Comparison of ENCODE assay signal across 35 cellular contexts in genomic region chr2:192373754-192374153, GRCh38.
"Had no signal": no experiment of that assay in that cellular context is flagged by ENCODE, and none has a peak within 500 bp of the region (broad histone marks: within the 10 kb centered on the region; RNA-seq: fewer than 3 reads in every experiment).

No MANE protein-coding gene starts in this region.

- H3K27ac ChIP-seq: ascending aorta, breast epithelium, VCaP had no signal

- H3K4me1 Mint-ChIP-seq: activated B cell treated with CpG ODN at 0.5 μM for 24 hours; activated CD4-positive, alpha-beta T cell treated with anti-CD3 and anti-CD28 coated beads, Interleukin-2, amount 10 ng/mL, durations not matched to agents 24 days and 14 days; activated naive CD4-positive, alpha-beta T cell treated with anti-CD3 and anti-CD28 coated beads, Interleukin-2, amount 10 ng/mL, durations not matched to agents 7 days and 5 days; activated naive CD4-positive, alpha-beta T cell treated with anti-CD3 and anti-CD28 coated beads, Interleukin-2, amount 50 U/mL, for 24 hours; activated naive CD8-positive, alpha-beta T cell treated with anti-CD3 and anti-CD28 coated beads, Interleukin-2, amount 10 ng/mL, durations not matched to agents 7 days and 5 days; activated naive CD8-positive, alpha-beta T cell treated with anti-CD3 and anti-CD28 coated beads, Interleukin-2, amount 50 U/mL, for 24 hours had no signal

- H3K36me3 Mint-ChIP-seq: activated CD4-positive, alpha-beta memory T cell treated with anti-CD3 and anti-CD28 coated beads for 36 hours; activated naive CD4-positive, alpha-beta T cell treated with anti-CD3 and anti-CD28 coated beads, Interleukin-2, amount 10 ng/mL, durations not matched to agents 7 days and 5 days; activated naive CD4-positive, alpha-beta T cell treated with anti-CD3 and anti-CD28 coated beads, Interleukin-2, amount 50 U/mL, for 24 hours; activated naive CD8-positive, alpha-beta T cell; activated naive CD8-positive, alpha-beta T cell treated with anti-CD3 and anti-CD28 coated beads, Interleukin-2, amount 10 ng/mL, durations not matched to agents 7 days and 5 days; brain had no signal

- H3K27ac Mint-ChIP-seq: activated B cell treated with CpG ODN at 0.5 μM for 24 hours; activated CD4-positive, alpha-beta memory T cell treated with anti-CD3 and anti-CD28 coated beads for 36 hours; activated CD4-positive, alpha-beta T cell treated with anti-CD3 and anti-CD28 coated beads, Interleukin-2, amount 10 ng/mL, durations not matched to agents 24 days and 14 days; activated CD8-positive, alpha-beta T cell treated with anti-CD3 and anti-CD28 coated beads for 36 hours; activated naive CD4-positive, alpha-beta T cell treated with anti-CD3 and anti-CD28 coated beads, Interleukin-2, amount 10 ng/mL, durations not matched to agents 7 days and 5 days; activated naive CD4-positive, alpha-beta T cell treated with anti-CD3 and anti-CD28 coated beads, Interleukin-2, amount 50 U/mL, for 24 hours; activated naive CD8-positive, alpha-beta T cell; activated naive CD8-positive, alpha-beta T cell treated with anti-CD3 and anti-CD28 coated beads, Interleukin-2, amount 10 ng/mL, durations not matched to agents 7 days and 5 days; activated naive CD8-positive, alpha-beta T cell treated with anti-CD3 and anti-CD28 coated beads, Interleukin-2, amount 50 U/mL, for 24 hours; activated T-cell treated with anti-CD3 and anti-CD28 coated beads, Interleukin-2, amount 50 U/mL, for 72 hours; activated T-helper 1 cell treated with anti-CD3 and anti-CD28 coated beads, Interleukin-12 subunit alpha, Interleukin-12 subunit beta, Interleukin-2, Interleukin-4 antibody, amounts not matched to agents 30 ng/mL and 10 ng/mL and 1 ng/mL, durations not matched to agents 14 hours and 24 hours and 36 hours; activated T-helper 17 cell treated with anti-CD3 and anti-CD28 coated beads, Interleukin-2, amount 50 U/mL, for 72 hours; brain; T-helper 1 cell treated with Interleukin-12 subunit alpha and Interleukin-12 subunit beta and Interleukin-4 antibody, amounts not matched to agents 30 μg/mL and 1 μg/mL, for 36 hours; T-helper 2 cell treated with Interferon-gamma antibody and Interleukin-4, amounts not matched to agents 5 μg/mL and 100 μg/mL, for 36 hours had no signal

- H3K9me3 ChIP-seq: ascending aorta, breast epithelium had no signal

- H3K9me3 Mint-ChIP-seq: activated B cell treated with CpG ODN at 0.5 μM for 24 hours; activated CD4-positive, alpha-beta memory T cell treated with anti-CD3 and anti-CD28 coated beads for 36 hours; activated CD4-positive, alpha-beta T cell treated with anti-CD3 and anti-CD28 coated beads, Interleukin-2, amount 10 ng/mL, durations not matched to agents 24 days and 14 days; activated CD8-positive, alpha-beta T cell treated with anti-CD3 and anti-CD28 coated beads for 36 hours; activated naive CD4-positive, alpha-beta T cell treated with anti-CD3 and anti-CD28 coated beads, Interleukin-2, amount 10 ng/mL, durations not matched to agents 7 days and 5 days; activated naive CD4-positive, alpha-beta T cell treated with anti-CD3 and anti-CD28 coated beads, Interleukin-2, amount 50 U/mL, for 24 hours; activated naive CD8-positive, alpha-beta T cell treated with anti-CD3 and anti-CD28 coated beads, Interleukin-2, amount 10 ng/mL, durations not matched to agents 7 days and 5 days; activated naive CD8-positive, alpha-beta T cell treated with anti-CD3 and anti-CD28 coated beads, Interleukin-2, amount 50 U/mL, for 24 hours; activated T-cell treated with anti-CD3 and anti-CD28 coated beads, Interleukin-2, amount 50 U/mL, for 4 hours; activated T-helper 1 cell treated with anti-CD3 and anti-CD28 coated beads, Interleukin-12 subunit alpha, Interleukin-12 subunit beta, Interleukin-2, Interleukin-4 antibody, amounts not matched to agents 30 ng/mL and 10 ng/mL and 1 ng/mL, durations not matched to agents 14 hours and 24 hours and 36 hours; T-helper 1 cell treated with Interleukin-12 subunit alpha and Interleukin-12 subunit beta and Interleukin-4 antibody, amounts not matched to agents 30 μg/mL and 1 μg/mL, for 36 hours; T-helper 2 cell treated with Interferon-gamma antibody and Interleukin-4, amounts not matched to agents 5 μg/mL and 100 μg/mL, for 36 hours had no signal

- H3K4me3 ChIP-seq: ascending aorta, breast epithelium had no signal

- H3K36me3 ChIP-seq: ascending aorta, breast epithelium had no signal

- H3K27me3 ChIP-seq: ascending aorta, breast epithelium had no signal

- DNase-seq: activated B cell treated with CpG ODN at 0.5 μM for 24 hours; activated CD4-positive, alpha-beta memory T cell treated with anti-CD3 and anti-CD28 coated beads for 36 hours; activated CD4-positive, alpha-beta T cell treated with anti-CD3 and anti-CD28 coated beads for 4 hours; activated CD4-positive, alpha-beta T cell treated with anti-CD3 and anti-CD28 coated beads, Interleukin-2, amount 10 ng/mL, durations not matched to agents 24 days and 14 days; activated CD4-positive, alpha-beta T cell treated with anti-CD3 and anti-CD28 coated beads, Interleukin-2, amount 50 U/mL, for 1 hour; activated CD4-positive, alpha-beta T cell treated with anti-CD3 and anti-CD28 coated beads, Interleukin-2, amount 50 U/mL, for 4 hours; activated CD4-positive, CD25-positive, alpha-beta regulatory T cell treated with anti-CD3 and anti-CD28 coated beads, Interleukin-2, amount 50 U/mL, for 72 hours; activated CD8-positive, alpha-beta memory T cell treated with anti-CD3 and anti-CD28 coated beads, Interleukin-2, amount 50 U/mL, for 4 hours; activated CD8-positive, alpha-beta T cell treated with anti-CD3 and anti-CD28 coated beads for 36 hours; activated effector memory CD4-positive, alpha-beta T cell treated with Interleukin-2 at 50 U/mL for 16 hours; activated gamma-delta T cell; activated naive CD4-positive, alpha-beta T cell treated with anti-CD3 and anti-CD28 coated beads, Interleukin-2, amount 10 ng/mL, durations not matched to agents 7 days and 5 days; activated naive CD4-positive, alpha-beta T cell treated with Interleukin-2 at 50 U/mL for 16 hours; activated naive CD8-positive, alpha-beta T cell treated with anti-CD3 and anti-CD28 coated beads, Interleukin-2, amount 10 ng/mL, durations not matched to agents 7 days and 5 days; activated naive CD8-positive, alpha-beta T cell treated with anti-CD3 and anti-CD28 coated beads, Interleukin-2, amount 50 U/mL, for 24 hours; activated T-cell treated with anti-CD3 and anti-CD28 coated beads for 4 hours; activated T-cell treated with anti-CD3 and anti-CD28 coated beads, Interleukin-2, amount 50 U/mL, for 1 hour; activated T-cell treated with anti-CD3 and anti-CD28 coated beads, Interleukin-2, amount 50 U/mL, for 4 hours; activated T-cell treated with anti-CD3 and anti-CD28 coated beads, Interleukin-2, amount 50 U/mL, for 72 hours; amygdala; anterior cingulate cortex; central memory CD4-positive, alpha-beta T cell; T-helper 1 cell; T-helper 2 cell; T-helper 9 cell had no signal

- ATAC-seq: activated CD8-positive, alpha-beta T cell treated with anti-CD3 and anti-CD28 coated beads for 36 hours; activated naive CD8-positive, alpha-beta T cell treated with anti-CD3 and anti-CD28 coated beads, Interleukin-2, amount 50 U/mL, for 24 hours; activated T-cell treated with anti-CD3 and anti-CD28 coated beads, Interleukin-2, amount 50 U/mL, for 4 hours; activated T-cell treated with anti-CD3 and anti-CD28 coated beads, Interleukin-2, amount 50 U/mL, for 72 hours; activated T-helper 17 cell treated with anti-CD3 and anti-CD28 coated beads, Interleukin-2, amount 50 U/mL, for 72 hours had no signal

- H3K4me1 ChIP-seq: ascending aorta, breast epithelium had no signal

- H3K4me3 Mint-ChIP-seq: activated B cell treated with CpG ODN at 0.5 μM for 24 hours; activated CD4-positive, alpha-beta memory T cell treated with anti-CD3 and anti-CD28 coated beads for 36 hours; activated CD4-positive, alpha-beta T cell treated with anti-CD3 and anti-CD28 coated beads, Interleukin-2, amount 10 ng/mL, durations not matched to agents 24 days and 14 days; activated CD8-positive, alpha-beta T cell treated with anti-CD3 and anti-CD28 coated beads for 36 hours; activated naive CD4-positive, alpha-beta T cell treated with anti-CD3 and anti-CD28 coated beads, Interleukin-2, amount 10 ng/mL, durations not matched to agents 7 days and 5 days; activated naive CD4-positive, alpha-beta T cell treated with anti-CD3 and anti-CD28 coated beads, Interleukin-2, amount 50 U/mL, for 24 hours; activated naive CD8-positive, alpha-beta T cell; activated naive CD8-positive, alpha-beta T cell treated with anti-CD3 and anti-CD28 coated beads, Interleukin-2, amount 10 ng/mL, durations not matched to agents 7 days and 5 days; activated naive CD8-positive, alpha-beta T cell treated with anti-CD3 and anti-CD28 coated beads, Interleukin-2, amount 50 U/mL, for 24 hours; activated T-cell treated with anti-CD3 and anti-CD28 coated beads, Interleukin-2, amount 50 U/mL, for 4 hours; activated T-cell treated with anti-CD3 and anti-CD28 coated beads, Interleukin-2, amount 50 U/mL, for 72 hours; activated T-helper 1 cell treated with anti-CD3 and anti-CD28 coated beads, Interleukin-12 subunit alpha, Interleukin-12 subunit beta, Interleukin-2, Interleukin-4 antibody, amounts not matched to agents 30 ng/mL and 10 ng/mL and 1 ng/mL, durations not matched to agents 14 hours and 24 hours and 36 hours; activated T-helper 17 cell treated with anti-CD3 and anti-CD28 coated beads, Interleukin-2, amount 50 U/mL, for 72 hours; brain; T-helper 1 cell treated with Interleukin-12 subunit alpha and Interleukin-12 subunit beta and Interleukin-4 antibody, amounts not matched to agents 30 μg/mL and 1 μg/mL, for 36 hours; T-helper 2 cell treated with Interferon-gamma antibody and Interleukin-4, amounts not matched to agents 5 μg/mL and 100 μg/mL, for 36 hours had no signal

- H3K27me3 Mint-ChIP-seq: activated B cell treated with CpG ODN at 0.5 μM for 24 hours; activated CD4-positive, alpha-beta memory T cell treated with anti-CD3 and anti-CD28 coated beads for 36 hours; activated CD4-positive, alpha-beta T cell treated with anti-CD3 and anti-CD28 coated beads, Interleukin-2, amount 10 ng/mL, durations not matched to agents 24 days and 14 days; activated CD8-positive, alpha-beta T cell treated with anti-CD3 and anti-CD28 coated beads for 36 hours; activated naive CD4-positive, alpha-beta T cell treated with anti-CD3 and anti-CD28 coated beads, Interleukin-2, amount 10 ng/mL, durations not matched to agents 7 days and 5 days; activated naive CD4-positive, alpha-beta T cell treated with anti-CD3 and anti-CD28 coated beads, Interleukin-2, amount 50 U/mL, for 24 hours; activated naive CD8-positive, alpha-beta T cell; activated naive CD8-positive, alpha-beta T cell treated with anti-CD3 and anti-CD28 coated beads, Interleukin-2, amount 10 ng/mL, durations not matched to agents 7 days and 5 days; activated naive CD8-positive, alpha-beta T cell treated with anti-CD3 and anti-CD28 coated beads, Interleukin-2, amount 50 U/mL, for 24 hours; activated T-helper 17 cell treated with anti-CD3 and anti-CD28 coated beads, Interleukin-2, amount 50 U/mL, for 72 hours; brain had no signal
